ENCODE assay signal across 16 cellular contexts in genomic region chr19:497861-498590, GRCh38. TPM values are rescaled to one million over a fixed set of nuclear protein-coding genes. Genes with fewer than 3 reads are reported as not detected.
A peak's percentile ranks its signal among the peaks of the same experiment; 100 is the strongest.
DNase-seq lines count a peak whose midpoint lies in the region; ATAC-seq and TF ChIP-seq lines count a peak whose summit lies in the region.
"Had no signal": no experiment of that assay in that cellular context is flagged by ENCODE, and none has a peak within 500 bp of the region (broad histone marks: within the 10 kb centered on the region; RNA-seq: fewer than 3 reads in every experiment).

No MANE protein-coding gene starts in this region.

- no peak for TF ChIP-seq EP300 in sigmoid colon (IDR thresholded peaks at IDR 0.05)

- no peak overlapping the region for H3K27ac ChIP-seq in BLaER1 treated with 17β-estradiol and CSF1 and Interleukin-3, amounts not matched to agents 10 nM and 100 nM
- no peak overlapping the region for H3K27ac ChIP-seq in HUES48 (ENCODE audit: low read depth, low read length)
- peak overlapping the region in 9 of 59 donors; percentile 8 to 59 (median 32) for H3K27ac ChIP-seq in dorsolateral prefrontal cortex
- no peak overlapping the region for H3K27ac ChIP-seq in sigmoid colon
- H3K27ac ChIP-seq: ovary, RWPE1, VCaP had no signal

- no peaks in the 10 kb centered on the region for H3K36me3 ChIP-seq in BLaER1 treated with 17β-estradiol and CSF1 and Interleukin-3, amounts not matched to agents 10 nM and 100 nM
- no peaks in the 10 kb centered on the region for H3K36me3 ChIP-seq in HUES48 (ENCODE audit: control insufficient read depth, insufficient read depth, low read length)
- H3K36me3 ChIP-seq in sigmoid colon: no peaks in the 10 kb centered on the region
- H3K36me3 ChIP-seq: ovary had no signal

- intact Hi-C loops in dorsolateral prefrontal cortex (cut with DNase I) (no loop called here), sigmoid colon (cut with DNase I) (no loop called here)

- peaks cover 0 to 2% (median 0%) of the 10 kb centered on the region in 9 donors for H3K9me3 Mint-ChIP-seq in naive thymus-derived CD8-positive, alpha-beta T cell

- H3K9ac ChIP-seq in BLaER1 treated with 17β-estradiol and CSF1 and Interleukin-3, amounts not matched to agents 10 nM and 100 nM: peak overlapping the region in 5 of 11 experiments; percentile 26 to 64 (median 49); a peak in 6 of 22 replicates
- H3K9ac ChIP-seq in HUES48 (ENCODE audit: low read depth, low read length): no peak overlapping the region

- H3K4me1 ChIP-seq in BLaER1 treated with 17β-estradiol and CSF1 and Interleukin-3, amounts not matched to agents 10 nM and 100 nM: peaks cover 6 to 43% (median 30%) of the 10 kb centered on the region in 10 experiments
- H3K4me1 ChIP-seq in HUES48 (ENCODE audit: control insufficient read depth, insufficient read depth, low read length) (no peaks in the 10 kb centered on the region), sigmoid colon (peaks cover 0 to 22% (median 14%) of the 10 kb centered on the region in 4 donors)

- TF ChIP-seq POLR2A in sigmoid colon (IDR thresholded peaks at IDR 0.05): no peak

- peak overlapping the region in 1 of 10 donors; percentile 15 for H3K27ac Mint-ChIP-seq in naive thymus-derived CD8-positive, alpha-beta T cell

- peaks cover 6 to 27% (median 17%) of the 10 kb centered on the region in 5 donors for H3K27me3 Mint-ChIP-seq in naive thymus-derived CD8-positive, alpha-beta T cell

- DNase-seq in dorsolateral prefrontal cortex (no peak), OCI-M2 (lab: John Stamatoyannopoulos, UW; ENCODE audit: unreplicated experiment) (no peak), sigmoid colon (no peak), SW480 (ENCODE audit: low spot score) (no peak)
- DNase-seq in naive thymus-derived CD8-positive, alpha-beta T cell: no peak
- no peak for DNase-seq in activated naive CD4-positive, alpha-beta T cell treated with anti-CD3 and anti-CD28 coated beads, Interleukin-2, amount 50 U/mL, for 16 hours
- DNase-seq: COR-L47; NCI-H1092; NCI-H345; stimulated activated CD4-positive, alpha-beta T cell treated with anti-CD3 and anti-CD28 coated beads, Interleukin-4, amount 100 ng/mL, for 24 hours had no signal

- peak overlapping the region in 6 of 10 donors; percentile 24 to 69 (median 42) for H3K4me3 Mint-ChIP-seq in naive thymus-derived CD8-positive, alpha-beta T cell

- peak overlapping the region in 9 of 11 experiments; percentile 24 to 83 (median 76); a peak in 17 of 22 replicates for H3K4me2 ChIP-seq in BLaER1 treated with 17β-estradiol and CSF1 and Interleukin-3, amounts not matched to agents 10 nM and 100 nM

- TF ChIP-seq CTCF in dorsolateral prefrontal cortex (IDR thresholded peaks at IDR 0.05 in 54 of 56, conservative IDR thresholded peaks at IDR 0.05 in 2 of 56; ENCODE audit: low read depth in 1 of 56, partially characterized antibody in 56 of 56) (no peak), sigmoid colon (IDR thresholded peaks at IDR 0.05) (no peak)

- H3K9me3 ChIP-seq in BLaER1 treated with 17β-estradiol and CSF1 and Interleukin-3, amounts not matched to agents 10 nM and 100 nM (replicated peaks in 1 of 11): peaks cover 0 to 21% (median 7%) of the 10 kb centered on the region in 11 experiments; a peak in 15 of 22 replicates
- H3K9me3 ChIP-seq in HUES48 (ENCODE audit: control insufficient read depth, insufficient read depth, low read length): no peaks in the 10 kb centered on the region
- H3K9me3 ChIP-seq in sigmoid colon: no peaks in the 10 kb centered on the region
- H3K9me3 ChIP-seq: ovary had no signal

- peak overlapping the region in 5 of 10 experiments; percentile 34 to 50 (median 44); a peak in 5 of 20 replicates for H3K4me3 ChIP-seq in BLaER1 treated with 17β-estradiol and CSF1 and Interleukin-3, amounts not matched to agents 10 nM and 100 nM
- H3K4me3 ChIP-seq in HUES48 (ENCODE audit: low read depth, low read length): peak overlapping the region; percentile 66
- H3K4me3 ChIP-seq in dorsolateral prefrontal cortex: peak overlapping the region in 41 of 59 donors; percentile 3 to 56 (median 32)
- H3K4me3 ChIP-seq in sigmoid colon: peak overlapping the region in 1 of 4 donors; percentile 21
- H3K4me3 ChIP-seq: ovary had no signal

- WGBS in sigmoid colon, 2 donors: 3 to 6% methylated on average over 55 of the region's 55 CpGs

- H3K27me3 ChIP-seq in BLaER1 treated with 17β-estradiol and CSF1 and Interleukin-3, amounts not matched to agents 10 nM and 100 nM: peaks cover 33 to 56% (median 38%) of the 10 kb centered on the region in 11 experiments
- peaks cover 26% of the 10 kb centered on the region for H3K27me3 ChIP-seq in HUES48 (ENCODE audit: control insufficient read depth, insufficient read depth, low read length)
- peaks cover 0 to 26% (median 10%) of the 10 kb centered on the region in 45 donors for H3K27me3 ChIP-seq in dorsolateral prefrontal cortex
- H3K27me3 ChIP-seq in sigmoid colon: peaks cover 35 to 49% (median 49%) of the 10 kb centered on the region in 3 donors

- ATAC-seq in naive thymus-derived CD8-positive, alpha-beta T cell: peak in 1 of 2 donors; percentile 43

- POLR2A ChIA-PET in naive thymus-derived CD8-positive, alpha-beta T cell (lab: Charles Lee): interaction anchor here (0.6 to 0.9 kb wide), 4 partner anchors 9 to 19 kb away, joined by 3 to 4 read pairs (median 4); partner anchors contain the start of gene TPGS1

- peaks cover 3 to 19% (median 14%) of the 10 kb centered on the region in 4 donors for H3K4me1 Mint-ChIP-seq in naive thymus-derived CD8-positive, alpha-beta T cell

- peaks cover 0 to 7% (median 0%) of the 10 kb centered on the region in 11 experiments; a peak in 2 of 22 replicates for H4K20me1 ChIP-seq in BLaER1 treated with 17β-estradiol and CSF1 and Interleukin-3, amounts not matched to agents 10 nM and 100 nM

- H3K36me3 Mint-ChIP-seq in naive thymus-derived CD8-positive, alpha-beta T cell: peaks cover 0 to 7% (median 0%) of the 10 kb centered on the region in 3 donors

RNA-seq across cellular contexts. Expression of gene MADCAM1, which starts 1.7 kb away (rescaled TPM):
- total RNA-seq in dorsolateral prefrontal cortex (10 to 100 TPM in 8 of 120 experiments, 1 to 10 TPM in 112; 3.0 to 15.5 (median 6.7) TPM), sigmoid colon (under 1 TPM in 3 of 4 donors, not detected in 1; 0.16 to 0.55 (median 0.27) TPM)
- total RNA-seq in naive thymus-derived CD8-positive, alpha-beta T cell: 1 to 10 TPM; 1.1 to 1.2 TPM
- under 1 TPM; 0.17 to 0.33 (median 0.17) TPM for polyA plus RNA-seq in naive thymus-derived CD8-positive, alpha-beta T cell
- polyA plus RNA-seq in sigmoid colon: 1 to 10 TPM in 1 of 3 donors, under 1 TPM in 2; 0.46 to 6.3 (median 0.60) TPM
- polyA plus RNA-seq: fibroblast of lung had no signal

RNA-seq across cellular contexts. Expression of gene TPGS1, which starts 9.3 kb away (rescaled TPM):
- 10 to 100 TPM; 13.7 to 35.3 (median 21.6) TPM for total RNA-seq in dorsolateral prefrontal cortex
- 10 to 100 TPM; 31.5 to 33.0 TPM for total RNA-seq in naive thymus-derived CD8-positive, alpha-beta T cell
- polyA plus RNA-seq in naive thymus-derived CD8-positive, alpha-beta T cell: 10 to 100 TPM; 31.6 to 43.3 (median 42.3) TPM
- total RNA-seq in sigmoid colon: 10 to 100 TPM; 36.3 to 78.8 (median 46.6) TPM
- 10 to 100 TPM; 14.3 to 23.6 (median 20.4) TPM for polyA plus RNA-seq in sigmoid colon

RNA-seq across cellular contexts. Expression of gene CDC34, which starts 33.5 kb away (rescaled TPM):
- 10 to 100 TPM; 53.7 to 98.3 (median 68.0) TPM for total RNA-seq in dorsolateral prefrontal cortex
- total RNA-seq in naive thymus-derived CD8-positive, alpha-beta T cell: 10 to 100 TPM; 41.7 to 46.7 TPM
- polyA plus RNA-seq in naive thymus-derived CD8-positive, alpha-beta T cell: 10 to 100 TPM; 20.6 to 43.5 (median 27.9) TPM
- 100 to 1,000 TPM in 2 of 4 donors, 10 to 100 TPM in 2; 74.9 to 152 (median 95.1) TPM for total RNA-seq in sigmoid colon
- 100 to 1,000 TPM in 1 of 3 donors, 10 to 100 TPM in 2; 79.2 to 110 (median 96.7) TPM for polyA plus RNA-seq in sigmoid colon

RNA-seq across cellular contexts. Expression of gene SHC2, which starts 37.2 kb away (rescaled TPM):
- total RNA-seq in dorsolateral prefrontal cortex (100 to 1,000 TPM in 9 of 120 experiments, 10 to 100 TPM in 111; 47.4 to 116 (median 75.5) TPM), sigmoid colon (10 to 100 TPM; 17.8 to 49.9 (median 24.9) TPM)
- total RNA-seq in naive thymus-derived CD8-positive, alpha-beta T cell: 1 to 10 TPM; 3.6 to 4.0 TPM
- 1 to 10 TPM in 1 of 3 donors, under 1 TPM in 2; 0.30 to 1.8 (median 0.41) TPM for polyA plus RNA-seq in naive thymus-derived CD8-positive, alpha-beta T cell
- polyA plus RNA-seq in sigmoid colon: 10 to 100 TPM in 1 of 3 donors, 1 to 10 TPM in 2; 1.8 to 10.8 (median 9.3) TPM

RNA-seq across cellular contexts. Expression of gene GZMM, which starts 45.8 kb away (rescaled TPM):
- total RNA-seq in dorsolateral prefrontal cortex: 1 to 10 TPM in 36 of 120 experiments, under 1 TPM in 46, not detected in 38; 0.43 to 5.3 (median 0.94) TPM
- 10 to 100 TPM; 46.9 to 55.9 TPM for total RNA-seq in naive thymus-derived CD8-positive, alpha-beta T cell
- 100 to 1,000 TPM; 228 to 450 (median 333) TPM for polyA plus RNA-seq in naive thymus-derived CD8-positive, alpha-beta T cell
- total RNA-seq in sigmoid colon: under 1 TPM in 1 of 4 donors, not detected in 3; 0.49 TPM
- 10 to 100 TPM in 1 of 3 donors, not detected in 2; 11.2 TPM for polyA plus RNA-seq in sigmoid colon
